Comparison of ENCODE assay signal across 13 cellular contexts in the genomic region with DNA sequence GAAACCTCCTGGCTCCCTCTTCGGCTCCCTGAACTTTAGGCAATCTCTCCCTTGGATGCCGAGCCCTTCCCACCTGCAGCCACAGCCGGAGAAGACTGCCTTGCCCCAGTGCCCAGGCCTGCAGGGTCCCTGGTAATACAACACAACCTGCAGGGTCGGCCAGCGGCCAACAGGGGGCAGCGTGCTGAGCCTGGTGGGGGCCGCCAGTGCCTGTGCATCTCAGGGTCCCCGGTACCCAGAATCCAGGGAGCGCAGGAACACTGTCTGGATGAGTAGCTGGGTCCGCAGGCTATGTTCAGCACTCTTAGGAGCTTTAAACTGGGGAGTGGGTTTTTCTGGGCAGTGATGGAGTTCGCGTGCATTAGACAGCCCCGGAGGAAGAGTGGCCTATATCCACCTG. TPM values are rescaled to one million over a fixed set of nuclear protein-coding genes. Genes with fewer than 3 reads are reported as not detected.
A peak's percentile ranks its signal among the peaks of the same experiment; 100 is the strongest.
DNase-seq lines count a peak whose midpoint lies in the region; ATAC-seq and TF ChIP-seq lines count a peak whose summit lies in the region.
"Had no signal": no experiment of that assay in that cellular context is flagged by ENCODE, and none has a peak within 500 bp of the region (broad histone marks: within the 10 kb centered on the region; RNA-seq: fewer than 3 reads in every experiment).

No MANE protein-coding gene starts in this region.

- TF ChIP-seq CTCF in C4-2B (conservative IDR thresholded peaks at IDR 0.05) (peak; percentile 68), GM12875 (IDR thresholded peaks at IDR 0.05; ENCODE audit: borderline replicate concordance, insufficient read depth, low read depth, low read length) (peak; percentile 53; the same call in 1 of the 2 replicates), mesothelial cell of epicardium (IDR thresholded peaks at IDR 0.05; ENCODE audit: unreplicated experiment) (peak; percentile 36)

- H3K27me3 Mint-ChIP-seq in activated naive CD8-positive, alpha-beta T cell treated with anti-CD3 and anti-CD28 coated beads for 36 hours, result peaks cover 3% of the 10 kb centered on the region
- H3K27me3 Mint-ChIP-seq in mesothelial cell of epicardium (ENCODE audit: low read depth), result peaks cover 36% of the 10 kb centered on the region

- H3K4me3 ChIP-seq in GM12875 (ENCODE audit: low read depth, low read length), result no peak overlapping the region

- no peak overlapping the region for H3K4me3 Mint-ChIP-seq in activated naive CD8-positive, alpha-beta T cell treated with anti-CD3 and anti-CD28 coated beads for 36 hours
- H3K4me3 Mint-ChIP-seq in mesothelial cell of epicardium, result no peak overlapping the region
- H3K4me3 Mint-ChIP-seq: immature natural killer cell; T-helper 1 cell treated with Interleukin-12 subunit alpha and Interleukin-12 subunit beta and Interleukin-4 antibody, amounts not matched to agents 30 μg/mL and 1 μg/mL, for 36 hours had no signal

- no peak overlapping the region for H3K27ac Mint-ChIP-seq in activated naive CD8-positive, alpha-beta T cell treated with anti-CD3 and anti-CD28 coated beads for 36 hours
- no peak overlapping the region for H3K27ac Mint-ChIP-seq in mesothelial cell of epicardium
- H3K27ac Mint-ChIP-seq: immature natural killer cell; T-helper 1 cell treated with Interleukin-12 subunit alpha and Interleukin-12 subunit beta and Interleukin-4 antibody, amounts not matched to agents 30 μg/mL and 1 μg/mL, for 36 hours had no signal

- H3K9me3 Mint-ChIP-seq in activated naive CD8-positive, alpha-beta T cell treated with anti-CD3 and anti-CD28 coated beads for 36 hours, result no peaks in the 10 kb centered on the region
- H3K9me3 Mint-ChIP-seq in mesothelial cell of epicardium, result peaks cover 6% of the 10 kb centered on the region
- H3K9me3 Mint-ChIP-seq: T-helper 1 cell treated with Interleukin-12 subunit alpha and Interleukin-12 subunit beta and Interleukin-4 antibody, amounts not matched to agents 30 μg/mL and 1 μg/mL, for 36 hours had no signal

- no peak overlapping the region for H3K27ac ChIP-seq in C4-2B

- no peaks in the 10 kb centered on the region for H3K4me1 Mint-ChIP-seq in activated naive CD8-positive, alpha-beta T cell treated with anti-CD3 and anti-CD28 coated beads for 36 hours
- peaks cover 2% of the 10 kb centered on the region for H3K4me1 Mint-ChIP-seq in mesothelial cell of epicardium

- peak; percentile 8 for DNase-seq in activated naive CD8-positive, alpha-beta T cell treated with anti-CD3 and anti-CD28 coated beads for 36 hours
- DNase-seq in mesothelial cell of epicardium (ENCODE audit: low spot score in 2 of 2, unreplicated experiment in 2 of 2) (no peak), cerebellum (ENCODE audit: low spot score) (no peak), COLO829 (ENCODE audit: low spot score) (no peak), NCI-H2029 treated with DMSO at 0.1 percent for 48 hours (lab: John Stamatoyannopoulos, UW) (no peak)
- DNase-seq: COR-L47; immature natural killer cell; NCI-H1436; NK-92 treated with Interleukin-12 subunit alpha and Interleukin-12 subunit beta, amount 100 ng/mL, for 24 hours had no signal

- ATAC-seq in GM21367 (IDR thresholded peaks at IDR 0.05; ENCODE audit: unreplicated experiment), result no peak

- no peaks in the 10 kb centered on the region for H3K36me3 Mint-ChIP-seq in activated naive CD8-positive, alpha-beta T cell treated with anti-CD3 and anti-CD28 coated beads for 36 hours
- H3K36me3 Mint-ChIP-seq in mesothelial cell of epicardium, result no peaks in the 10 kb centered on the region
- H3K36me3 Mint-ChIP-seq: immature natural killer cell had no signal

RNA-seq across cellular contexts. Expression of gene C10orf71, which starts 17.5 kb away (rescaled TPM):
- total RNA-seq in activated naive CD8-positive, alpha-beta T cell treated with anti-CD3 and anti-CD28 coated beads for 36 hours, result not detected
- not detected in 3 replicates for total RNA-seq in mesothelial cell of epicardium
- not detected for total RNA-seq in cerebellum
